ENCODE assay signal across 17 cellular contexts in genomic region chr12:122920687-122921086, GRCh38. TPM values are rescaled to one million over a fixed set of nuclear protein-coding genes. Genes with fewer than 3 reads are reported as not detected.
A peak's percentile ranks its signal among the peaks of the same experiment; 100 is the strongest.
DNase-seq lines count a peak whose midpoint lies in the region; ATAC-seq, FAIRE-seq and TF ChIP-seq lines count a peak whose summit lies in the region.
"Had no signal": no experiment of that assay in that cellular context is flagged by ENCODE, and none has a peak within 500 bp of the region (broad histone marks: within the 10 kb centered on the region; RNA-seq: fewer than 3 reads in every experiment).

No MANE protein-coding gene starts in this region.

- no peaks in the 10 kb centered on the region for H4K20me1 ChIP-seq in K562 (replicated peaks; ENCODE audit: control insufficient read depth, insufficient read depth, low read length)
- H4K20me1 ChIP-seq: BLaER1 had no signal

- no peaks in the 10 kb centered on the region for H3K36me3 ChIP-seq in HEK293 (ENCODE audit: control insufficient read depth in 2 of 2, insufficient read depth in 1 of 2, low read length in 2 of 2)
- H3K36me3 ChIP-seq in K562 (ENCODE audit: control insufficient read depth, insufficient read depth, low read length) = no peaks in the 10 kb centered on the region
- no peaks in the 10 kb centered on the region for H3K36me3 ChIP-seq in esophagus squamous epithelium
- no peaks in the 10 kb centered on the region for H3K36me3 ChIP-seq in transverse colon
- H3K36me3 ChIP-seq: BLaER1, HAP-1 had no signal

- FAIRE-seq in K562 (lab: Jason Lieb, UNC) = no peak
- FAIRE-seq: HTR-8/SVneo had no signal

- no peak for TF ChIP-seq EP300 in K562 (IDR thresholded peaks at IDR 0.05; ENCODE audit: low read length)
- TF ChIP-seq EP300 in transverse colon (IDR thresholded peaks at IDR 0.05; ENCODE audit: low read depth) = no peak

- no peak for TF ChIP-seq RAD21 in K562 (CRISPR knock-in tag; conservative IDR thresholded peaks at IDR 0.05 in 1 of 2, IDR thresholded peaks at IDR 0.05 in 1 of 2)

- no peaks in the 10 kb centered on the region for H3K9me3 ChIP-seq in HEK293 (ENCODE audit: control insufficient read depth, insufficient read depth, low read depth, low read length)
- no peaks in the 10 kb centered on the region for H3K9me3 ChIP-seq in K562 (replicated peaks; ENCODE audit: control insufficient read depth, insufficient read depth, low read depth, low read length)
- no peaks in the 10 kb centered on the region for H3K9me3 ChIP-seq in esophagus squamous epithelium
- no peaks in the 10 kb centered on the region for H3K9me3 ChIP-seq in transverse colon
- H3K9me3 ChIP-seq: BLaER1, HAP-1 had no signal

- H3K27ac ChIP-seq in HEK293 (ENCODE audit: extremely low read depth, low read depth, low read length) = no peak overlapping the region
- H3K27ac ChIP-seq in K562 (ENCODE audit: extremely low read depth, low read depth, low read length) = no peak overlapping the region
- peak overlapping the region in 3 of 4 donors; percentile 8 to 53 (median 53) for H3K27ac ChIP-seq in esophagus squamous epithelium
- H3K27ac ChIP-seq in transverse colon = peak overlapping the region; percentile 67 to 79 (median 74)
- H3K27ac ChIP-seq: BLaER1, GM23248 had no signal

- H3K4me1 ChIP-seq in HEK293 (ENCODE audit: control insufficient read depth, insufficient read depth, low read length) = no peaks in the 10 kb centered on the region
- peaks cover 0 to 18% of the 10 kb centered on the region in 2 experiments; a peak in 3 of 5 replicates for H3K4me1 ChIP-seq in K562 (replicated peaks in 1 of 2; ENCODE audit: control insufficient read depth in 2 of 2, insufficient read depth in 2 of 2, low read length in 2 of 2)
- H3K4me1 ChIP-seq in esophagus squamous epithelium = peaks cover 7 to 31% (median 13%) of the 10 kb centered on the region in 3 donors
- peaks cover 11 to 52% (median 16%) of the 10 kb centered on the region in 4 donors for H3K4me1 ChIP-seq in transverse colon
- H3K4me1 ChIP-seq: HAP-1 had no signal

- H3K27me3 ChIP-seq in K562 (ENCODE audit: control insufficient read depth in 2 of 2, insufficient read depth in 2 of 2, low read length in 2 of 2) (no peaks in the 10 kb centered on the region), esophagus squamous epithelium (no peaks in the 10 kb centered on the region), transverse colon (no peaks in the 10 kb centered on the region)
- H3K27me3 ChIP-seq: BLaER1 had no signal

- no peak overlapping the region for H3K4me2 ChIP-seq in K562 (ENCODE audit: insufficient read depth, low read length)
- H3K4me2 ChIP-seq: BLaER1 had no signal

- CTCF ChIA-PET in HEK293 (lab: Yijun Ruan, JAX) (no interaction called here), K562 (lab: Yijun Ruan, JAX; ENCODE audit: low intra/inter-chr PET ratio) (no interaction called here)

- H3K9ac ChIP-seq in K562 (ENCODE audit: insufficient read depth in 1 of 2, low read depth in 2 of 2, low read length in 2 of 2) = no peak overlapping the region
- H3K9ac ChIP-seq: BLaER1, GM23248 had no signal

- H3K79me2 ChIP-seq in K562 (ENCODE audit: control insufficient read depth, insufficient read depth, low read length) = no peaks in the 10 kb centered on the region

- H2AFZ ChIP-seq in K562 (ENCODE audit: low read depth, low read length) = no peak overlapping the region
- H2AFZ ChIP-seq: GM23248 had no signal

- POLR2A ChIA-PET in HEK293 (lab: Yijun Ruan, JAX) = no interaction called here
- POLR2A ChIA-PET in K562 (lab: Yijun Ruan, JAX) = interaction anchor here (1.1 kb wide), 1 partner anchor 313 kb away, joined by 3 read pairs; the partner anchor contains the start of gene MTRFR

- BruUV-seq in K562 (replicated peaks; lab: Mats Ljungman, UMichigan) = no TSS peak

- H3K4me3 ChIP-seq in HEK293 (ENCODE audit: low read depth, low read length) (no peak overlapping the region), K562 (no peak overlapping the region), esophagus squamous epithelium (no peak overlapping the region), transverse colon (no peak overlapping the region)
- H3K4me3 ChIP-seq: BLaER1, GM23248, HAP-1 had no signal

- ATAC-seq in K562 (no peak), HG03025 (IDR thresholded peaks at IDR 0.05; ENCODE audit: low FRiP score, unreplicated experiment) (no peak), GM21529 (IDR thresholded peaks at IDR 0.05; ENCODE audit: unreplicated experiment) (no peak)

- DNase-seq in K562 (ENCODE audit: extremely low read depth in 1 of 4, low spot score in 3 of 4) (no peak), esophagus squamous epithelium (lab: John Stamatoyannopoulos, UW) (no peak), transverse colon (no peak)
- no peak for DNase-seq in activated T-cell treated with anti-CD3 and anti-CD28 coated beads, Interleukin-2, amount 50 U/mL, for 1 hour
- DNase-seq: 8988T; CD4-positive, alpha-beta memory T cell; DMS79; GDM1; GM23248; HFFc6; IMR-90 had no signal

- TF ChIP-seq CTCF in HEK293 (tag by site-specific recombination; IDR thresholded peaks at IDR 0.05) (no peak), K562 (IDR thresholded peaks at IDR 0.05 in 2 of 3, conservative IDR thresholded peaks at IDR 0.05 in 1 of 3; ENCODE audit: insufficient read depth in 2 of 3, low read depth in 1 of 3, low read length in 3 of 3) (no peak), esophagus squamous epithelium (IDR thresholded peaks at IDR 0.05) (no peak), transverse colon (IDR thresholded peaks at IDR 0.05) (no peak)

- in situ Hi-C loops in K562 (cut with MboI) (no loop called here), transverse colon (cut with MboI; ENCODE audit: low pct_ligation_motif_present in 1 of 4, low pct_unique_long_range_greater_than_20kb in 1 of 4, low sequenced_read_pairs in 3 of 4) (no loop called here)

- intact Hi-C loops in K562 (cut with micrococcal nuclease) (no loop called here), esophagus squamous epithelium (cut with DNase I) (no loop called here), transverse colon (cut with DNase I; ENCODE audit: low total_unique reads) (no loop called here)

- H3K9me1 ChIP-seq in K562 (ENCODE audit: control insufficient read depth, insufficient read depth, low read length) = no peaks in the 10 kb centered on the region

- TF ChIP-seq POLR2A in K562 (conservative IDR thresholded peaks at IDR 0.05) = no peak
- TF ChIP-seq POLR2A in esophagus squamous epithelium (IDR thresholded peaks at IDR 0.05) = no peak
- TF ChIP-seq POLR2A in transverse colon (IDR thresholded peaks at IDR 0.05) = no peak

- 44% methylated on average over 5 of the region's 5 CpGs for WGBS in K562 (ENCODE audit: insufficient coverage, low coverage, missing lambda C conversion rate)
- WGBS in esophagus squamous epithelium, 2 donors = 81 to 90% methylated on average over 5 of the region's 5 CpGs
- WGBS in transverse colon (ENCODE audit: low coverage in 1 of 2), 2 donors = 56 to 76% methylated on average over 2 to 5 of the region's 5 CpGs

RNA-seq across cellular contexts. Expression of gene VPS37B, which starts 24.8 kb away (rescaled TPM):
- 49.3 and 58.0 TPM in 2 replicates for total RNA-seq in K562 (2011; cell fraction: chromatin; rRNA removed; ENCODE audit: low replicate concordance)
- 33.2 and 33.4 TPM in 2 replicates for total RNA-seq in K562 (2011; cell fraction: nucleolus; rRNA removed)
- total RNA-seq in K562 (2011; cell fraction: nucleoplasm; rRNA removed) = 41.1 and 66.6 TPM in 2 replicates
- total RNA-seq in K562 (2014; rRNA removed) (27.9 and 34.1 TPM in 2 replicates), K562 (2014; rRNA removed; fragmentation: Illumina TruSeq; extraction: Trizol) (9.5 and 12.3 TPM in 2 replicates), K562 (2015; rRNA removed; fragmentation: Illumina TruSeq; extraction: Trizol) (18.1 and 18.5 TPM in 2 replicates), K562 (2021) (35.8 and 37.4 TPM in 2 replicates), esophagus squamous epithelium (10 to 100 TPM; 41.1 to 85.7 (median 69.5) TPM), transverse colon (100 to 1,000 TPM in 2 of 4 donors, 10 to 100 TPM in 2; 46.6 to 126 (median 104) TPM)
- polyA plus RNA-seq in K562 (2011; rRNA removed) (13.8 TPM in 2 replicates), K562 (2014; fragmentation: Illumina TruSeq; extraction: Trizol) (17.9 and 24.0 TPM in 2 replicates), K562 (2014; fragmentation: Nextera tagmentation; extraction: Ambion mirVana) (under 1 TPM; 0.28 to 0.34 TPM), K562 (2014; rRNA removed) (24.7 and 33.3 TPM in 2 replicates)
- polyA plus RNA-seq in K562 (2011; cell fraction: cytosol; rRNA removed) = 19.4 and 30.1 TPM in 2 replicates
- 22.7 and 30.0 TPM in 2 replicates for polyA plus RNA-seq in K562 (2011; cell fraction: nucleus; rRNA removed)
- 18.5 and 22.9 TPM in 2 replicates for polyA plus RNA-seq in K562 (2012)
- 12.2 and 15.1 TPM in 2 replicates for polyA minus RNA-seq in K562 (2011; rRNA and poly(A)+ RNA removed)
- polyA minus RNA-seq in K562 (2011; cell fraction: cytosol; rRNA and poly(A)+ RNA removed) = 13.9 and 17.0 TPM in 2 replicates
- polyA minus RNA-seq in K562 (2011; cell fraction: nucleus; rRNA and poly(A)+ RNA removed) = 11.8 and 13.6 TPM in 2 replicates

RNA-seq across cellular contexts. Expression of gene ABCB9, which starts 45.6 kb away (rescaled TPM):
- 28.0 and 68.9 TPM in 2 replicates for total RNA-seq in K562 (2011; cell fraction: chromatin; rRNA removed; ENCODE audit: low replicate concordance)
- 41.1 and 52.0 TPM in 2 replicates for total RNA-seq in K562 (2011; cell fraction: nucleolus; rRNA removed)
- 34.1 and 35.2 TPM in 2 replicates for total RNA-seq in K562 (2011; cell fraction: nucleoplasm; rRNA removed)
- 9.6 and 10.5 TPM in 2 replicates for total RNA-seq in K562 (2014; rRNA removed)
- 3.9 and 4.3 TPM in 2 replicates for total RNA-seq in K562 (2014; rRNA removed; fragmentation: Illumina TruSeq; extraction: Trizol)
- 6.2 and 6.5 TPM in 2 replicates for total RNA-seq in K562 (2015; rRNA removed; fragmentation: Illumina TruSeq; extraction: Trizol)
- 12.0 and 12.6 TPM in 2 replicates for total RNA-seq in K562 (2021)
- 6.3 and 6.5 TPM in 2 replicates for polyA plus RNA-seq in K562 (2011; rRNA removed)
- polyA plus RNA-seq in K562 (2011; cell fraction: cytosol; rRNA removed) = 5.8 and 12.1 TPM in 2 replicates
- polyA plus RNA-seq in K562 (2011; cell fraction: nucleus; rRNA removed) = 10.8 and 22.9 TPM in 2 replicates
- 5.0 and 6.9 TPM in 2 replicates for polyA plus RNA-seq in K562 (2012)
- polyA plus RNA-seq in K562 (2014; fragmentation: Illumina TruSeq; extraction: Trizol) = 4.2 and 5.7 TPM in 2 replicates
- polyA plus RNA-seq in K562 (2014; fragmentation: Nextera tagmentation; extraction: Ambion mirVana) = under 1 TPM; 0.20 to 0.31 TPM
- polyA plus RNA-seq in K562 (2014; rRNA removed) = 7.6 and 7.9 TPM in 2 replicates
- 8.5 and 9.6 TPM in 2 replicates for polyA minus RNA-seq in K562 (2011; rRNA and poly(A)+ RNA removed)
- 6.6 and 9.7 TPM in 2 replicates for polyA minus RNA-seq in K562 (2011; cell fraction: cytosol; rRNA and poly(A)+ RNA removed)
- 13.3 and 14.7 TPM in 2 replicates for polyA minus RNA-seq in K562 (2011; cell fraction: nucleus; rRNA and poly(A)+ RNA removed)
- total RNA-seq in esophagus squamous epithelium = 1 to 10 TPM; 2.9 to 5.5 (median 3.3) TPM
- 10 to 100 TPM in 1 of 4 donors, 1 to 10 TPM in 2, under 1 TPM in 1; 0.40 to 15.3 (median 9.2) TPM for total RNA-seq in transverse colon

RNA-seq across cellular contexts. Expression of gene OGFOD2, which starts 54.4 kb away (rescaled TPM):
- 71.5 and 173 TPM in 2 replicates for total RNA-seq in K562 (2011; cell fraction: chromatin; rRNA removed; ENCODE audit: low replicate concordance)
- 98.1 and 99.0 TPM in 2 replicates for total RNA-seq in K562 (2011; cell fraction: nucleolus; rRNA removed)
- 61.3 and 107 TPM in 2 replicates for total RNA-seq in K562 (2011; cell fraction: nucleoplasm; rRNA removed)
- total RNA-seq in K562 (2014; rRNA removed) = 39.0 and 40.3 TPM in 2 replicates
- 5.9 and 6.4 TPM in 2 replicates for total RNA-seq in K562 (2014; rRNA removed; fragmentation: Illumina TruSeq; extraction: Trizol)
- total RNA-seq in K562 (2015; rRNA removed; fragmentation: Illumina TruSeq; extraction: Trizol) = 18.5 and 21.4 TPM in 2 replicates
- 51.7 and 63.0 TPM in 2 replicates for total RNA-seq in K562 (2021)
- polyA plus RNA-seq in K562 (2011; rRNA removed) = 27.6 and 38.3 TPM in 2 replicates
- 40.5 and 99.8 TPM in 2 replicates for polyA plus RNA-seq in K562 (2011; cell fraction: cytosol; rRNA removed)
- polyA plus RNA-seq in K562 (2011; cell fraction: nucleus; rRNA removed) = 261 and 270 TPM in 2 replicates
- 24.6 and 74.9 TPM in 2 replicates for polyA plus RNA-seq in K562 (2012)
- polyA plus RNA-seq in K562 (2014; fragmentation: Illumina TruSeq; extraction: Trizol) = 13.5 and 29.6 TPM in 2 replicates
- 1 to 10 TPM; 1.4 to 3.8 TPM for polyA plus RNA-seq in K562 (2014; fragmentation: Nextera tagmentation; extraction: Ambion mirVana)
- polyA plus RNA-seq in K562 (2014; rRNA removed) = 86.0 and 111 TPM in 2 replicates
- polyA minus RNA-seq in K562 (2011; rRNA and poly(A)+ RNA removed) = 15.9 and 19.8 TPM in 2 replicates
- 16.9 and 19.2 TPM in 2 replicates for polyA minus RNA-seq in K562 (2011; cell fraction: cytosol; rRNA and poly(A)+ RNA removed)
- 54.3 and 67.5 TPM in 2 replicates for polyA minus RNA-seq in K562 (2011; cell fraction: nucleus; rRNA and poly(A)+ RNA removed)
- 10 to 100 TPM in 3 of 4 donors, 1 to 10 TPM in 1; 8.5 to 13.9 (median 11.3) TPM for total RNA-seq in esophagus squamous epithelium
- total RNA-seq in transverse colon = 10 to 100 TPM; 12.0 to 36.0 (median 18.4) TPM

RNA-seq across cellular contexts. Expression of gene ARL6IP4, which starts 59.8 kb away (rescaled TPM):
- 69.3 and 160 TPM in 2 replicates for total RNA-seq in K562 (2011; cell fraction: chromatin; rRNA removed; ENCODE audit: low replicate concordance)
- 133 and 147 TPM in 2 replicates for total RNA-seq in K562 (2011; cell fraction: nucleolus; rRNA removed)
- 86.5 and 106 TPM in 2 replicates for total RNA-seq in K562 (2011; cell fraction: nucleoplasm; rRNA removed)
- 224 and 280 TPM in 2 replicates for total RNA-seq in K562 (2014; rRNA removed)
- 78.1 and 91.2 TPM in 2 replicates for total RNA-seq in K562 (2014; rRNA removed; fragmentation: Illumina TruSeq; extraction: Trizol)
- total RNA-seq in K562 (2015; rRNA removed; fragmentation: Illumina TruSeq; extraction: Trizol) = 171 and 180 TPM in 2 replicates
- 164 and 167 TPM in 2 replicates for total RNA-seq in K562 (2021)
- 128 and 132 TPM in 2 replicates for polyA plus RNA-seq in K562 (2011; rRNA removed)
- 110 and 136 TPM in 2 replicates for polyA plus RNA-seq in K562 (2011; cell fraction: cytosol; rRNA removed)
- 328 and 373 TPM in 2 replicates for polyA plus RNA-seq in K562 (2011; cell fraction: nucleus; rRNA removed)
- polyA plus RNA-seq in K562 (2012) = 163 and 245 TPM in 2 replicates
- polyA plus RNA-seq in K562 (2014; fragmentation: Illumina TruSeq; extraction: Trizol) = 151 and 170 TPM in 2 replicates
- polyA plus RNA-seq in K562 (2014; fragmentation: Nextera tagmentation; extraction: Ambion mirVana) = 1 to 10 TPM; 2.4 to 4.8 TPM
- 242 and 255 TPM in 2 replicates for polyA plus RNA-seq in K562 (2014; rRNA removed)
- 33.8 and 41.5 TPM in 2 replicates for polyA minus RNA-seq in K562 (2011; rRNA and poly(A)+ RNA removed)
- 34.7 and 36.8 TPM in 2 replicates for polyA minus RNA-seq in K562 (2011; cell fraction: cytosol; rRNA and poly(A)+ RNA removed)
- polyA minus RNA-seq in K562 (2011; cell fraction: nucleus; rRNA and poly(A)+ RNA removed) = 21.8 and 31.0 TPM in 2 replicates
- 100 to 1,000 TPM in 3 of 4 donors, 10 to 100 TPM in 1; 84.2 to 212 (median 153) TPM for total RNA-seq in esophagus squamous epithelium
- 100 to 1,000 TPM in 3 of 4 donors, 10 to 100 TPM in 1; 77.4 to 225 (median 184) TPM for total RNA-seq in transverse colon

Comparison
In these comparisons a context has a peak if more than half of its experiments do, and no peak if none do; other contexts are left out.
1. H3K27ac ChIP-seq: peak in esophagus squamous epithelium (3 of 4) and transverse colon (4 of 4); none in HEK293 (single experiment) and K562 (single experiment).
2. Of the 44 proteins assayed by ChIP-seq in both K562 and HEK293: peak only in K562: none; only in HEK293: none; in both: ZNF121; in neither: 43.